In genomic region chr5:73454379-73455036, GRCh38 we compare ENCODE assay signal across 8 cellular contexts. TPM values are rescaled to one million over a fixed set of nuclear protein-coding genes. Genes with fewer than 3 reads are reported as not detected.
DNase-seq lines count a peak whose midpoint lies in the region; ATAC-seq, FAIRE-seq and TF ChIP-seq lines count a peak whose summit lies in the region.

No MANE protein-coding gene starts in this region.

- H3K79me2 ChIP-seq in Karpas-422 (ENCODE audit: low read length) (no peaks in the 10 kb centered on the region), OCI-LY7 (ENCODE audit: insufficient read depth, low read depth, low read length) (no peaks in the 10 kb centered on the region)

- TF ChIP-seq CTCF in OCI-LY7 (conservative IDR thresholded peaks at IDR 0.05; ENCODE audit: low read length) = peak; percentile 83
- peak; percentile 84 for TF ChIP-seq CTCF in bronchial epithelial cell (IDR thresholded peaks at IDR 0.05; ENCODE audit: insufficient read depth, low read length, severe bottlenecking)

- H3K4me1 ChIP-seq in Karpas-422 (ENCODE audit: low read length) (peaks cover 1% of the 10 kb centered on the region; the same call in 1 of the 2 replicates), OCI-LY7 (ENCODE audit: insufficient read depth, low read length, poor library complexity, severe bottlenecking) (no peaks in the 10 kb centered on the region)

- DNase-seq in COLO668 (lab: John Stamatoyannopoulos, UW; ENCODE audit: unreplicated experiment) (peak; percentile 80), Karpas-422 (peak; percentile 75), OCI-LY7 (ENCODE audit: low spot score) (peak; percentile 58), bronchial epithelial cell (ENCODE audit: low read depth) (peak; percentile 82), left kidney (ENCODE audit: low read depth, low spot score) (peak; percentile 92), ureter (ENCODE audit: low spot score) (no peak)

- peak; percentile 84 for FAIRE-seq in bronchial epithelial cell (lab: Jason Lieb, UNC)

- peak; percentile 78 for ATAC-seq in GM18867 (IDR thresholded peaks at IDR 0.05; ENCODE audit: unreplicated experiment)
- no peak for ATAC-seq in GM21360 (IDR thresholded peaks at IDR 0.05; ENCODE audit: unreplicated experiment)

- POLR2A ChIA-PET in OCI-LY7 (lab: Charles Lee) = interaction anchor here (0.6 kb wide), 1 partner anchor 9 kb away, joined by 3 read pairs; no protein-coding TSS in a partner anchor

- H3K9ac ChIP-seq in Karpas-422 (ENCODE audit: low read length) = no peak overlapping the region

- intact Hi-C loops in OCI-LY7 (cut with micrococcal nuclease; ENCODE audit: unreplicated experiment) = no loop called here

- H3K4me2 ChIP-seq in Karpas-422 (ENCODE audit: low read depth, low read length, poor library complexity, severe bottlenecking) (no peak overlapping the region), OCI-LY7 (ENCODE audit: low read length) (no peak overlapping the region)

- H3K36me3 ChIP-seq in Karpas-422 (ENCODE audit: insufficient read depth, low read length) (no peaks in the 10 kb centered on the region), OCI-LY7 (ENCODE audit: insufficient read depth, low read length) (no peaks in the 10 kb centered on the region), bronchial epithelial cell (ENCODE audit: control insufficient read depth, insufficient read depth, low read length) (no peaks in the 10 kb centered on the region)

- H4K20me1 ChIP-seq in Karpas-422 (ENCODE audit: insufficient read depth, low read depth, low read length) = no peaks in the 10 kb centered on the region; the same call in 1 of the 2 replicates
- H4K20me1 ChIP-seq in OCI-LY7 (ENCODE audit: insufficient read depth, low read length) = no peaks in the 10 kb centered on the region

- H3K4me3 ChIP-seq in Karpas-422 (ENCODE audit: low read length) (no peak overlapping the region), OCI-LY7 (ENCODE audit: low read depth, low read length, poor library complexity, severe bottlenecking) (no peak overlapping the region), bronchial epithelial cell (ENCODE audit: low read depth, low read length) (no peak overlapping the region)

- H3K27ac ChIP-seq in Karpas-422 (ENCODE audit: low read length) = no peak overlapping the region
- no peak overlapping the region for H3K27ac ChIP-seq in OCI-LY7 (ENCODE audit: low read depth, low read length, poor library complexity, severe bottlenecking)

- H3K27me3 ChIP-seq in Karpas-422 (ENCODE audit: low read length) = no peaks in the 10 kb centered on the region
- peaks cover 26% of the 10 kb centered on the region for H3K27me3 ChIP-seq in bronchial epithelial cell (ENCODE audit: control insufficient read depth, insufficient read depth, low read length)

- no peaks in the 10 kb centered on the region for H3K9me3 ChIP-seq in Karpas-422 (ENCODE audit: low read length)
- no peaks in the 10 kb centered on the region for H3K9me3 ChIP-seq in OCI-LY7 (ENCODE audit: low read length)

- H2AFZ ChIP-seq in Karpas-422 (ENCODE audit: low read length) = no peak overlapping the region
- H2AFZ ChIP-seq in OCI-LY7 (ENCODE audit: low read length) = no peak overlapping the region

- no TSS peak for BruUV-seq in OCI-LY7 (replicated peaks; lab: Mats Ljungman, UMichigan)

- H3K9me2 ChIP-seq in Karpas-422 (replicated peaks; ENCODE audit: insufficient read depth, low read length) = no peaks in the 10 kb centered on the region
- H3K9me2 ChIP-seq in OCI-LY7 (ENCODE audit: insufficient read depth, low read length) = no peaks in the 10 kb centered on the region

- CTCF ChIA-PET in OCI-LY7 (lab: Charles Lee; ENCODE audit: unreplicated experiment) = no interaction called here

RNA-seq across cellular contexts. Expression of gene FOXD1, which starts 5.9 kb away (rescaled TPM):
- 0.54 and 0.97 TPM in 2 replicates for total RNA-seq in Karpas-422 (2014; rRNA removed; shearing (Covaris generic); ENCODE audit: low replicate concordance)
- total RNA-seq in OCI-LY7 (2014; rRNA removed; shearing (Covaris generic)) = 0.75 and 1.5 TPM in 2 replicates
- total RNA-seq in OCI-LY7 (2022) = 4.7 and 5.6 TPM in 2 replicates
- 2.3 and 3.4 TPM in 2 replicates for total RNA-seq in bronchial epithelial cell
- 1.1 TPM for total RNA-seq in ureter

RNA-seq across cellular contexts. Expression of gene BTF3, which starts 43.7 kb away (rescaled TPM):
- total RNA-seq in Karpas-422 (2014; rRNA removed; shearing (Covaris generic); ENCODE audit: low replicate concordance) = 435 and 600 TPM in 2 replicates
- total RNA-seq in OCI-LY7 (2014; rRNA removed; shearing (Covaris generic)) = 350 and 372 TPM in 2 replicates
- 736 and 805 TPM in 2 replicates for total RNA-seq in OCI-LY7 (2022)
- total RNA-seq in bronchial epithelial cell = 227 and 244 TPM in 2 replicates
- total RNA-seq in ureter = 809 TPM
